Comparison of ENCODE assay signal across 24 cellular contexts in genomic region chr7:158567153-158567603, GRCh38. TPM values are rescaled to one million over a fixed set of nuclear protein-coding genes. Genes with fewer than 3 reads are reported as not detected.
DNase-seq lines count a peak whose midpoint lies in the region; ATAC-seq, FAIRE-seq and TF ChIP-seq lines count a peak whose summit lies in the region.
"Had no signal": no experiment of that assay in that cellular context is flagged by ENCODE, and none has a peak within 500 bp of the region (broad histone marks: within the 10 kb centered on the region; RNA-seq: fewer than 3 reads in every experiment).

No MANE protein-coding gene starts in this region.

- FAIRE-seq in endometrium (lab: Jason Lieb, UNC) (peak; percentile 12), GM12892 (lab: Jason Lieb, UNC) (no peak)
- FAIRE-seq: GM12891, kidney had no signal

- TF ChIP-seq POLR2A in NB4 (IDR thresholded peaks at IDR 0.05; ENCODE audit: extremely low read depth, insufficient read length) (no peak), GM12892 (IDR thresholded peaks at IDR 0.05; ENCODE audit: low read depth, low read length) (no peak)

- ATAC-seq in GM18520 (IDR thresholded peaks at IDR 0.05; ENCODE audit: unreplicated experiment) (no peak), HG03439 (IDR thresholded peaks at IDR 0.05; ENCODE audit: unreplicated experiment) (no peak)
- ATAC-seq: activated T-helper 17 cell treated with anti-CD3 and anti-CD28 coated beads, Interleukin-2, amount 50 U/mL, for 72 hours; lower lobe of right lung; sciatic nerve had no signal

- H3K4me3 ChIP-seq in NB4 (ENCODE audit: low read depth, low read length) = no peak overlapping the region
- H3K4me3 ChIP-seq: ascending aorta, lower lobe of right lung, thoracic aorta had no signal

- DNase-seq in COLO668 (lab: John Stamatoyannopoulos, UW; ENCODE audit: unreplicated experiment) (peak; percentile 79), NB4 (ENCODE audit: low read depth) (peak; percentile 64), NCI-H774 (lab: John Stamatoyannopoulos, UW) (peak; percentile 87), DMS79 (lab: John Stamatoyannopoulos, UW) (no peak), GM12892 (ENCODE audit: insufficient read length) (no peak)
- DNase-seq: activated CD4-positive, alpha-beta T cell treated with anti-CD3 and anti-CD28 coated beads, Interleukin-2, amount 50 U/mL, for 48 hours; activated CD4-positive, CD25-positive, alpha-beta regulatory T cell; activated CD8-positive, alpha-beta memory T cell treated with anti-CD3 and anti-CD28 coated beads, Interleukin-2, amount 50 U/mL, for 48 hours; BE2C; central memory CD4-positive, alpha-beta T cell; dermis blood vessel endothelial cell; kidney; lower lobe of right lung; NCI-H1694; stimulated activated CD4-positive, alpha-beta T cell treated with anti-CD3 and anti-CD28 coated beads, Interleukin-4, amount 100 ng/mL, for 4 hours; stimulated activated naive CD4-positive, alpha-beta T cell had no signal

- no peak for TF ChIP-seq CTCF in NB4 (IDR thresholded peaks at IDR 0.05; ENCODE audit: low read depth, low read length)

RNA-seq across cellular contexts. Expression of gene PTPRN2, which starts 20.4 kb away (rescaled TPM):
- polyA plus RNA-seq in GM12892 (2012; ENCODE audit: missing spikeins) = 0.66 TPM

Comparison
In these comparisons a context has a peak if more than half of its experiments do, and no peak if none do; other contexts are left out.
1. DNase-seq: peak in COLO668 (single experiment), NB4 (single experiment) and NCI-H774 (single experiment); none in DMS79 (single experiment) and GM12892 (single experiment).